ENCODE assay signal across 21 cellular contexts in genomic region chr5:9927521-9927997, GRCh38.
DNase-seq lines count a peak whose midpoint lies in the region; ATAC-seq and TF ChIP-seq lines count a peak whose summit lies in the region.
"Had no signal": no experiment of that assay in that cellular context is flagged by ENCODE, and none has a peak within 500 bp of the region (broad histone marks: within the 10 kb centered on the region; RNA-seq: fewer than 3 reads in every experiment).

No MANE protein-coding gene starts in this region.

- H3K36me3 ChIP-seq in HUES48 (ENCODE audit: control insufficient read depth, insufficient read depth, low read length) (no peaks in the 10 kb centered on the region), mammary epithelial cell (ENCODE audit: insufficient read depth, low read length) (no peaks in the 10 kb centered on the region)
- no peaks in the 10 kb centered on the region for H3K36me3 ChIP-seq in CD8-positive, alpha-beta memory T cell (ENCODE audit: insufficient read depth, low read length)
- H3K36me3 ChIP-seq: esophagus muscularis mucosa, prostate gland, uterus had no signal

- CTCF ChIA-PET in AG04450 (lab: Charles Lee) (interaction anchor here (0.6 kb wide), 2 partner anchors 10 to 14 kb away, joined by 3 read pairs; no protein-coding TSS in a partner anchor), mammary epithelial cell (lab: Charles Lee; ENCODE audit: low non-redundant PET) (no interaction called here)
- CTCF ChIA-PET in CD8-positive, alpha-beta memory T cell (lab: Charles Lee), result no interaction called here

- dilution Hi-C loops in mammary epithelial cell (cut with HindIII; ENCODE audit: low sequenced_read_pairs), result no loop called here

- no peaks in the 10 kb centered on the region for H3K27me3 Mint-ChIP-seq in activated naive CD8-positive, alpha-beta T cell treated with anti-CD3 and anti-CD28 coated beads, Interleukin-2, amount 50 U/mL, for 24 hours
- no peaks in the 10 kb centered on the region for H3K27me3 Mint-ChIP-seq in CD8-positive, alpha-beta memory T cell
- H3K27me3 Mint-ChIP-seq: activated CD4-positive, alpha-beta memory T cell treated with anti-CD3 and anti-CD28 coated beads, Interleukin-2, amount 10 ng/mL, durations not matched to agents 7 days and 5 days; stimulated activated naive CD8-positive, alpha-beta T cell treated with anti-CD3 and anti-CD28 coated beads, Interleukin-15, Interleukin-2, amounts not matched to agents 100 ng/mL and 50 ng/mL, for 24 hours had no signal

- no peaks in the 10 kb centered on the region for H3K36me3 Mint-ChIP-seq in activated naive CD8-positive, alpha-beta T cell treated with anti-CD3 and anti-CD28 coated beads, Interleukin-2, amount 50 U/mL, for 24 hours (ENCODE audit: low read depth)
- H3K36me3 Mint-ChIP-seq in CD8-positive, alpha-beta memory T cell, result no peaks in the 10 kb centered on the region

- H3K9ac ChIP-seq in HUES48 (ENCODE audit: low read depth, low read length) (no peak overlapping the region; the same call in 1 of the 2 replicates), mammary epithelial cell (ENCODE audit: insufficient read depth, low read length) (no peak overlapping the region)

- in situ Hi-C loops in mammary epithelial cell (cut with MboI; ENCODE audit: low sequenced_read_pairs in 2 of 2), result no loop called here

- POLR2A ChIA-PET in AG04450 (lab: Yijun Ruan, JAX), result no interaction called here
- POLR2A ChIA-PET in CD8-positive, alpha-beta memory T cell (lab: Charles Lee), result no interaction called here

- H2AFZ ChIP-seq in mammary epithelial cell (ENCODE audit: low read depth, low read length), result peak overlapping the region; percentile 63

- 23% methylated on average over 4 of the region's 4 CpGs for WGBS in mammary epithelial cell (ENCODE audit: low coverage, missing lambda C conversion rate)

- H3K4me3 ChIP-seq in AG04450 (ENCODE audit: low read depth, low read length) (no peak overlapping the region), HUES48 (ENCODE audit: low read depth, low read length) (no peak overlapping the region), mammary epithelial cell (replicated peaks in 1 of 3; ENCODE audit: insufficient read depth in 1 of 3, low read depth in 2 of 3, low read length in 3 of 3) (no peak overlapping the region)
- no peak overlapping the region for H3K4me3 ChIP-seq in CD8-positive, alpha-beta memory T cell (ENCODE audit: low read length)
- H3K4me3 ChIP-seq: esophagus muscularis mucosa, prostate gland, uterus had no signal

- no peak overlapping the region for H3K4me3 Mint-ChIP-seq in activated naive CD8-positive, alpha-beta T cell treated with anti-CD3 and anti-CD28 coated beads, Interleukin-2, amount 50 U/mL, for 24 hours
- no peak overlapping the region for H3K4me3 Mint-ChIP-seq in CD8-positive, alpha-beta memory T cell
- H3K4me3 Mint-ChIP-seq: activated CD4-positive, alpha-beta memory T cell treated with anti-CD3 and anti-CD28 coated beads, Interleukin-2, amount 10 ng/mL, durations not matched to agents 7 days and 5 days; naive B cell; stimulated activated naive CD8-positive, alpha-beta T cell treated with anti-CD3 and anti-CD28 coated beads, Interleukin-15, Interleukin-2, amounts not matched to agents 100 ng/mL and 50 ng/mL, for 24 hours had no signal

- no peak for DNase-seq in AG04450 (ENCODE audit: low read depth, low spot score)
- peak; percentile 61 for DNase-seq in mammary epithelial cell
- peak; percentile 86 for DNase-seq in kidney tubule cell (ENCODE audit: low spot score)
- DNase-seq in SHP77 (lab: John Stamatoyannopoulos, UW), result no peak
- no peak for DNase-seq in activated naive CD8-positive, alpha-beta T cell treated with anti-CD3 and anti-CD28 coated beads, Interleukin-2, amount 50 U/mL, for 24 hours
- no peak for DNase-seq in activated naive CD4-positive, alpha-beta T cell (lab: John Stamatoyannopoulos, UW)
- no peak for DNase-seq in CD8-positive, alpha-beta memory T cell
- DNase-seq: activated CD4-positive, alpha-beta memory T cell treated with anti-CD3 and anti-CD28 coated beads, Interleukin-2, amount 10 ng/mL, durations not matched to agents 7 days and 5 days; amniotic stem cell; cortex of kidney; hypothalamus; Karpas-422; naive B cell; NCI-H1417; NCI-H446; uterus had no signal

- peak overlapping the region; percentile 36 for H3K4me2 ChIP-seq in mammary epithelial cell (ENCODE audit: insufficient read depth, low read depth, low read length)

- H3K79me2 ChIP-seq in mammary epithelial cell (ENCODE audit: insufficient read depth, low read length), result no peaks in the 10 kb centered on the region

- peaks cover 13% of the 10 kb centered on the region for H3K4me1 ChIP-seq in HUES48 (ENCODE audit: control insufficient read depth, insufficient read depth, low read length)
- peaks cover 28% of the 10 kb centered on the region for H3K4me1 ChIP-seq in mammary epithelial cell (ENCODE audit: insufficient read depth, low read length)
- H3K4me1 ChIP-seq in CD8-positive, alpha-beta memory T cell (ENCODE audit: insufficient read depth, low read length), result no peaks in the 10 kb centered on the region
- H3K4me1 ChIP-seq: esophagus muscularis mucosa, prostate gland, uterus had no signal

- H3K9me3 ChIP-seq in AG04450 (ENCODE audit: control insufficient read depth, insufficient read depth, low read length), result no peaks in the 10 kb centered on the region
- peaks cover 14% of the 10 kb centered on the region for H3K9me3 ChIP-seq in HUES48 (ENCODE audit: control insufficient read depth, insufficient read depth, low read length)
- peaks cover 7% of the 10 kb centered on the region for H3K9me3 ChIP-seq in mammary epithelial cell (replicated peaks; ENCODE audit: insufficient read depth, low read length)
- H3K9me3 ChIP-seq in CD8-positive, alpha-beta memory T cell (ENCODE audit: low read length), result no peaks in the 10 kb centered on the region
- H3K9me3 ChIP-seq: prostate gland, uterus had no signal

- no peak overlapping the region for H3K27ac Mint-ChIP-seq in activated naive CD8-positive, alpha-beta T cell treated with anti-CD3 and anti-CD28 coated beads, Interleukin-2, amount 50 U/mL, for 24 hours
- no peak overlapping the region for H3K27ac Mint-ChIP-seq in CD8-positive, alpha-beta memory T cell
- H3K27ac Mint-ChIP-seq: activated CD4-positive, alpha-beta memory T cell treated with anti-CD3 and anti-CD28 coated beads, Interleukin-2, amount 10 ng/mL, durations not matched to agents 7 days and 5 days; naive B cell; stimulated activated naive CD8-positive, alpha-beta T cell treated with anti-CD3 and anti-CD28 coated beads, Interleukin-15, Interleukin-2, amounts not matched to agents 100 ng/mL and 50 ng/mL, for 24 hours had no signal

- no peak for TF ChIP-seq CTCF in AG04450 (IDR thresholded peaks at IDR 0.05; ENCODE audit: low read depth, low read length)
- TF ChIP-seq CTCF in mammary epithelial cell (conservative IDR thresholded peaks at IDR 0.05 in 1 of 2, IDR thresholded peaks at IDR 0.05 in 1 of 2; ENCODE audit: extremely low read depth in 1 of 2, insufficient read depth in 1 of 2, low read depth in 1 of 2, low read length in 2 of 2), result no peak

- BruUV-seq in mammary epithelial cell (replicated peaks; lab: Mats Ljungman, UMichigan), result no TSS peak

- no peak for ATAC-seq in activated naive CD8-positive, alpha-beta T cell treated with anti-CD3 and anti-CD28 coated beads, Interleukin-2, amount 50 U/mL, for 24 hours
- ATAC-seq: left lobe of liver had no signal

- no peaks in the 10 kb centered on the region for H3K4me1 Mint-ChIP-seq in activated naive CD8-positive, alpha-beta T cell treated with anti-CD3 and anti-CD28 coated beads, Interleukin-2, amount 50 U/mL, for 24 hours
- no peaks in the 10 kb centered on the region for H3K4me1 Mint-ChIP-seq in CD8-positive, alpha-beta memory T cell
- H3K4me1 Mint-ChIP-seq: activated CD4-positive, alpha-beta memory T cell treated with anti-CD3 and anti-CD28 coated beads, Interleukin-2, amount 10 ng/mL, durations not matched to agents 7 days and 5 days; naive B cell had no signal

- H3K9me3 Mint-ChIP-seq in activated naive CD8-positive, alpha-beta T cell treated with anti-CD3 and anti-CD28 coated beads, Interleukin-2, amount 50 U/mL, for 24 hours, result peaks cover 23% of the 10 kb centered on the region
- H3K9me3 Mint-ChIP-seq in CD8-positive, alpha-beta memory T cell, result peaks cover 7 to 22% (median 14%) of the 10 kb centered on the region in 5 donors

- H3K27ac ChIP-seq in AG04450 (ENCODE audit: low read depth, low read length) (peak overlapping the region; percentile 72), HUES48 (ENCODE audit: low read depth, low read length) (peak overlapping the region; percentile 61), mammary epithelial cell (ENCODE audit: insufficient read depth, low read depth, low read length) (no peak overlapping the region)
- H3K27ac ChIP-seq in CD8-positive, alpha-beta memory T cell (ENCODE audit: low read depth, low read length), result no peak overlapping the region
- H3K27ac ChIP-seq: esophagus muscularis mucosa, prostate gland, uterus had no signal

- intact Hi-C loops in mammary epithelial cell (cut with micrococcal nuclease), result no loop called here

- no peaks in the 10 kb centered on the region for H3K27me3 ChIP-seq in AG04450 (ENCODE audit: control insufficient read depth, insufficient read depth, low read length)
- peaks cover 4% of the 10 kb centered on the region; the same call in 1 of the 2 replicates for H3K27me3 ChIP-seq in HUES48 (ENCODE audit: control insufficient read depth, insufficient read depth, low read length)
- H3K27me3 ChIP-seq in mammary epithelial cell (ENCODE audit: insufficient read depth, low read length), result no peaks in the 10 kb centered on the region
- H3K27me3 ChIP-seq in CD8-positive, alpha-beta memory T cell (ENCODE audit: insufficient read depth, low read length, poor library complexity, severe bottlenecking), result no peaks in the 10 kb centered on the region
- H3K27me3 ChIP-seq: esophagus muscularis mucosa, uterus had no signal

- H4K20me1 ChIP-seq in mammary epithelial cell (ENCODE audit: insufficient read depth, low read length), result no peaks in the 10 kb centered on the region

Comparison
In these comparisons a context has a peak if more than half of its experiments do, and no peak if none do; other contexts are left out.
1. DNase-seq: peak in mammary epithelial cell (single experiment) and kidney tubule cell (single experiment); none in AG04450 (single experiment), SHP77 (0 of 2), activated naive CD8-positive, alpha-beta T cell treated with anti-CD3 and anti-CD28 coated beads, Interleukin-2, amount 50 U/mL, for 24 hours (single experiment), activated naive CD4-positive, alpha-beta T cell (0 of 4) and CD8-positive, alpha-beta memory T cell (0 of 5).
2. H3K27ac ChIP-seq: peak in AG04450 (single experiment) and HUES48 (single experiment); none in mammary epithelial cell (single experiment) and CD8-positive, alpha-beta memory T cell (single experiment).